8 cellular contexts compared by ENCODE assay signal in genomic region chr6:89984926-89985743, GRCh38.
DNase-seq lines count a peak whose midpoint lies in the region; ATAC-seq and TF ChIP-seq lines count a peak whose summit lies in the region.

No MANE protein-coding gene starts in this region.

- H3K4me1 Mint-ChIP-seq in H9 (peaks cover 18 to 23% of the 10 kb centered on the region in 2 experiments), CD14-positive monocyte (no peaks in the 10 kb centered on the region)
- peaks cover 71% of the 10 kb centered on the region for H3K4me1 Mint-ChIP-seq in activated naive CD8-positive, alpha-beta T cell treated with anti-CD3 and anti-CD28 coated beads for 36 hours

- H3K23me2 ChIP-seq in H9 (ENCODE audit: insufficient read length, low read depth, low read length, poor library complexity, severe bottlenecking) = no peaks in the 10 kb centered on the region

- no peaks in the 10 kb centered on the region for H3K36me3 Mint-ChIP-seq in H9 (ENCODE audit: insufficient read depth in 1 of 3, low read depth in 3 of 3)
- H3K36me3 Mint-ChIP-seq in activated naive CD8-positive, alpha-beta T cell treated with anti-CD3 and anti-CD28 coated beads for 36 hours = peaks cover 71% of the 10 kb centered on the region
- H3K36me3 Mint-ChIP-seq in CD14-positive monocyte = no peaks in the 10 kb centered on the region

- no peak for TF ChIP-seq CTCF in H9 (conservative IDR thresholded peaks at IDR 0.05)
- TF ChIP-seq CTCF in CD14-positive monocyte (IDR thresholded peaks at IDR 0.05) = no peak

- H3K18ac ChIP-seq in H9 (ENCODE audit: insufficient read length, low read depth, low read length) = no peak overlapping the region

- no peak overlapping the region for H3K4ac ChIP-seq in H9 (ENCODE audit: low read depth, low read length)

- ATAC-seq in GM19023 (IDR thresholded peaks at IDR 0.05; ENCODE audit: unreplicated experiment) = no peak

- no peak overlapping the region for H3K23ac ChIP-seq in H9 (ENCODE audit: insufficient read length, low read depth, low read length)

- no peak overlapping the region for H2BK5ac ChIP-seq in H9 (ENCODE audit: insufficient read length, low read length)

- no peak overlapping the region for H3K4me2 ChIP-seq in H9 (ENCODE audit: insufficient read depth, insufficient read length, low read length)

- H3K27me3 Mint-ChIP-seq in H9 (ENCODE audit: low read depth) = no peaks in the 10 kb centered on the region
- no peaks in the 10 kb centered on the region for H3K27me3 Mint-ChIP-seq in activated naive CD8-positive, alpha-beta T cell treated with anti-CD3 and anti-CD28 coated beads for 36 hours
- H3K27me3 Mint-ChIP-seq in CD14-positive monocyte (ENCODE audit: low read depth in 3 of 3) = peaks cover 0 to 6% (median 2%) of the 10 kb centered on the region in 3 donors

- no peak overlapping the region for H2BK120ac ChIP-seq in H9 (ENCODE audit: low read depth, low read length, poor library complexity, severe bottlenecking)

- H3K27me3 ChIP-seq in H9 (ENCODE audit: insufficient read depth, low read length) = no peaks in the 10 kb centered on the region

- no peak overlapping the region for H4K5ac ChIP-seq in H9 (ENCODE audit: insufficient read length, low read depth, low read length)

- H3K27ac ChIP-seq in H9 (ENCODE audit: insufficient read length, low read depth, low read length) = no peak overlapping the region

- no peak overlapping the region for H2BK15ac ChIP-seq in H9 (ENCODE audit: low read depth, low read length)

- no peak overlapping the region for H3K4me3 Mint-ChIP-seq in H9
- no peak overlapping the region for H3K4me3 Mint-ChIP-seq in activated naive CD8-positive, alpha-beta T cell treated with anti-CD3 and anti-CD28 coated beads for 36 hours
- H3K4me3 Mint-ChIP-seq in CD14-positive monocyte = no peak overlapping the region

- no peak for DNase-seq in H9
- no peak for DNase-seq in activated naive CD8-positive, alpha-beta T cell treated with anti-CD3 and anti-CD28 coated beads for 36 hours
- DNase-seq in hepatic stellate cell (ENCODE audit: low spot score) = peak; percentile 8
- peak; percentile 83 for DNase-seq in skeletal muscle cell (ENCODE audit: low read depth)
- no peak for DNase-seq in NOMO-1 (lab: John Stamatoyannopoulos, UW; ENCODE audit: unreplicated experiment in 2 of 2)
- DNase-seq in CD14-positive monocyte (ENCODE audit: low spot score) = no peak
- no peak for DNase-seq in T1000 (lab: John Stamatoyannopoulos, UW)

- no peak overlapping the region for H2BK20ac ChIP-seq in H9 (ENCODE audit: low read depth, low read length, poor library complexity, severe bottlenecking)

- H3T11ph ChIP-seq in H9 (ENCODE audit: low read length) = no peak overlapping the region

- H2BK12ac ChIP-seq in H9 (ENCODE audit: insufficient read length, low read depth, low read length) = no peak overlapping the region

- H3K27ac Mint-ChIP-seq in H9 = peak overlapping the region in 2 of 3 experiments; percentile 18 to 82; a peak in 4 of 7 replicates
- H3K27ac Mint-ChIP-seq in activated naive CD8-positive, alpha-beta T cell treated with anti-CD3 and anti-CD28 coated beads for 36 hours = peak overlapping the region; percentile 75
- H3K27ac Mint-ChIP-seq in CD14-positive monocyte = no peak overlapping the region

- no peak overlapping the region for H4K8ac ChIP-seq in H9 (replicated peaks; ENCODE audit: insufficient read length, low read depth, low read length)

- no peaks in the 10 kb centered on the region for H3K79me2 ChIP-seq in H9 (ENCODE audit: insufficient read depth, low read length)

- H3K9me3 Mint-ChIP-seq in H9 = no peaks in the 10 kb centered on the region
- peaks cover 1% of the 10 kb centered on the region for H3K9me3 Mint-ChIP-seq in activated naive CD8-positive, alpha-beta T cell treated with anti-CD3 and anti-CD28 coated beads for 36 hours
- peaks cover 0 to 1% (median 0%) of the 10 kb centered on the region in 7 donors for H3K9me3 Mint-ChIP-seq in CD14-positive monocyte

- H3K56ac ChIP-seq in H9 (ENCODE audit: insufficient read length, low read depth, low read length) = no peak overlapping the region

- no peaks in the 10 kb centered on the region for H3K4me1 ChIP-seq in H9 (ENCODE audit: insufficient read depth, low read length)

- no peak overlapping the region for H2AFZ ChIP-seq in H9 (ENCODE audit: low read length)

- no peaks in the 10 kb centered on the region for H3K9me3 ChIP-seq in H9 (ENCODE audit: control insufficient read depth, low read depth, low read length)

- no peak overlapping the region for H3K14ac ChIP-seq in H9 (ENCODE audit: insufficient read depth, low read length)

- H3K9ac ChIP-seq in H9 (ENCODE audit: extremely low read depth, insufficient read length, low read length) = no peak overlapping the region

- intact Hi-C loops in CD14-positive monocyte (cut with micrococcal nuclease) = no loop called here

- no peaks in the 10 kb centered on the region for H3K79me1 ChIP-seq in H9 (ENCODE audit: insufficient read depth, low read depth, low read length, poor library complexity, severe bottlenecking)

- H4K20me1 ChIP-seq in H9 (ENCODE audit: control insufficient read depth, insufficient read depth, insufficient read length) = no peaks in the 10 kb centered on the region

- no CpG with 5 or more reads among the region's 12 CpGs for WGBS in H9 (ENCODE audit: extremely low coverage, insufficient read length, low lambda C conversion rate)

- no peak overlapping the region for H4K91ac ChIP-seq in H9 (ENCODE audit: insufficient read length, low read depth, low read length)

- H2AK5ac ChIP-seq in H9 (ENCODE audit: insufficient read length, low read length) = no peak overlapping the region

- no peak overlapping the region for H3K4me3 ChIP-seq in skeletal muscle cell (ENCODE audit: low read depth, low read length)

Comparison
In these comparisons a context has a peak if more than half of its experiments do, and no peak if none do; other contexts are left out.
1. DNase-seq: peak in hepatic stellate cell (single experiment) and skeletal muscle cell (single experiment); none in H9 (single experiment), activated naive CD8-positive, alpha-beta T cell treated with anti-CD3 and anti-CD28 coated beads for 36 hours (single experiment), NOMO-1 (0 of 2), CD14-positive monocyte (single experiment) and T1000 (single experiment).
2. H3K27ac Mint-ChIP-seq: peak in H9 (2 of 3) and activated naive CD8-positive, alpha-beta T cell treated with anti-CD3 and anti-CD28 coated beads for 36 hours (single experiment); none in CD14-positive monocyte (0 of 7).